Comparison of ENCODE assay signal across 23 cellular contexts in genomic region chr13:112175162-112176075, GRCh38.
"Had no signal": no experiment of that assay in that cellular context is flagged by ENCODE, and none has a peak within 500 bp of the region (broad histone marks: within the 10 kb centered on the region; RNA-seq: fewer than 3 reads in every experiment).

No MANE protein-coding gene starts in this region.

- H3K4me1 Mint-ChIP-seq: activated naive CD8-positive, alpha-beta T cell treated with anti-CD3 and anti-CD28 coated beads, Interleukin-2, amount 50 U/mL, for 24 hours; natural killer cell; stimulated activated naive CD8-positive, alpha-beta T cell treated with anti-CD3 and anti-CD28 coated beads, Interleukin-15, amount 100 ng/mL, for 72 hours; WTC11 had no signal

- FAIRE-seq: frontal cortex, pancreas had no signal

- H3K9me3 ChIP-seq: neutrophil, pancreas had no signal

- H3K36me3 Mint-ChIP-seq: brain, natural killer cell had no signal

- H3K27ac ChIP-seq: esophagus muscularis mucosa, neutrophil, pancreas, tibial artery had no signal

- H3K4me3 Mint-ChIP-seq: activated naive CD8-positive, alpha-beta T cell treated with anti-CD3 and anti-CD28 coated beads, Interleukin-2, amount 50 U/mL, for 24 hours; brain; natural killer cell; stimulated activated naive CD8-positive, alpha-beta T cell treated with anti-CD3 and anti-CD28 coated beads, Interleukin-15, amount 100 ng/mL, for 72 hours; T-helper 1 cell treated with Interleukin-12 subunit alpha and Interleukin-12 subunit beta and Interleukin-4 antibody, amounts not matched to agents 30 μg/mL and 1 μg/mL, for 36 hours; WTC11 had no signal

- H3K27ac Mint-ChIP-seq: activated naive CD8-positive, alpha-beta T cell treated with anti-CD3 and anti-CD28 coated beads, Interleukin-2, amount 50 U/mL, for 24 hours; brain; natural killer cell; stimulated activated naive CD8-positive, alpha-beta T cell treated with anti-CD3 and anti-CD28 coated beads, Interleukin-15, amount 100 ng/mL, for 72 hours; T-helper 1 cell treated with Interleukin-12 subunit alpha and Interleukin-12 subunit beta and Interleukin-4 antibody, amounts not matched to agents 30 μg/mL and 1 μg/mL, for 36 hours; WTC11 had no signal

- H3K4me1 ChIP-seq: pancreas, tibial artery had no signal

- H3K36me3 ChIP-seq: esophagus muscularis mucosa, neutrophil, pancreas, tibial artery had no signal

- H3K4me3 ChIP-seq: esophagus muscularis mucosa, pancreas, tibial artery had no signal

- DNase-seq: activated gamma-delta T cell; activated naive CD4-positive, alpha-beta T cell treated with anti-CD3 and anti-CD28 coated beads, Interleukin-2, amount 50 U/mL, for 16 hours; activated naive CD8-positive, alpha-beta T cell treated with anti-CD3 and anti-CD28 coated beads, Interleukin-2, amount 50 U/mL, for 24 hours; anterior cingulate cortex; caudate nucleus; effector memory CD4-positive, alpha-beta T cell; hypothalamus; left ventricle myocardium superior; mammary epithelial cell; midbrain; natural killer cell; pancreas; right cardiac atrium; stimulated activated CD4-positive, alpha-beta T cell treated with anti-CD3 and anti-CD28 coated beads, Interleukin-1b, Interleukin-23, amount 100 ng/mL, for 48 hours; stimulated activated naive CD8-positive, alpha-beta T cell treated with anti-CD3 and anti-CD28 coated beads, Interleukin-15, amount 100 ng/mL, for 72 hours; T1000; tibial artery had no signal

- H3K27me3 ChIP-seq: neutrophil, pancreas had no signal
